22 cellular contexts compared by ENCODE assay signal in the genomic region with DNA sequence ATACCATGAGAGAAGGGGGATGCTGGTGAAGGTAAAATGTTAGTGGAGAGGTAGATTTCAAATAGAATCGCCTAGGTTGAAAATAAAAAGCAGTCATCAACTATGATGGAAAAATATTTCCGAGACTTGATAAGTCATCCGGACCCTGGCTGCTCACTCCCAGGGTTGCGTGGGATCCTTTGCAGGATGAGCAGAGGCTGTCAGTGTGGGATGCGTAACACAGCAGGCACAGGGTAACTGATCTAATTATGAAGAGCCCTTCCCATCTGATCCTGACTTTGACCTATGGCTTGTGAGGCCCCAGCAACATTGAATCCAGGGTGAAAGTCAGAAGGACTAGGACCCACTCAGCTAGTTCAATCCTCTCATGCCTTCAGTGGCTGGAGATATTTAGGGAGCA.
"Had no signal": no experiment of that assay in that cellular context is flagged by ENCODE, and none has a peak within 500 bp of the region (broad histone marks: within the 10 kb centered on the region; RNA-seq: fewer than 3 reads in every experiment).

No MANE protein-coding gene starts in this region.

- H3K36me3 ChIP-seq: stomach, suprapubic skin, thoracic aorta, tibial artery, tibial nerve, transverse colon, upper lobe of left lung, upper lobe of right lung, uterus, vagina had no signal

- H3K27ac ChIP-seq: stomach, suprapubic skin, testis, thoracic aorta, tibial artery, tibial nerve, transverse colon, upper lobe of left lung, upper lobe of right lung, uterus, vagina had no signal

- H3K4me1 ChIP-seq: stomach, suprapubic skin, testis, tibial artery, tibial nerve, transverse colon, upper lobe of left lung, upper lobe of right lung, uterus, vagina had no signal

- H3K9me3 ChIP-seq: testis, thoracic aorta, tibial artery, tibial nerve, transverse colon, upper lobe of left lung, upper lobe of right lung, uterus, vagina had no signal

- H3K27me3 ChIP-seq: stomach, suprapubic skin, testis, tibial artery, tibial nerve, transverse colon, upper lobe of left lung, upper lobe of right lung, uterus, vagina had no signal

- H3K4me3 ChIP-seq: stomach, suprapubic skin, testis, thoracic aorta, tibial artery, tibial nerve, transverse colon, upper lobe of left lung, upper lobe of right lung, uterus, vagina had no signal

- DNase-seq: stimulated activated CD4-positive, alpha-beta T cell treated with anti-CD3 and anti-CD28 coated beads, Interleukin-2, amount 100 ng/mL, for 48 hours; stimulated activated CD4-positive, alpha-beta T cell treated with anti-CD3 and anti-CD28 coated beads, Interleukin-4, amount 100 ng/mL, for 1 hour; stimulated activated CD4-positive, alpha-beta T cell treated with anti-CD3 and anti-CD28 coated beads, Interleukin-4, amount 100 ng/mL, for 24 hours; stimulated activated CD4-positive, alpha-beta T cell treated with anti-CD3 and anti-CD28 coated beads, Interleukin-4, amount 100 ng/mL, for 4 hours; stimulated activated CD8-positive, alpha-beta memory T cell treated with anti-CD3 and anti-CD28 coated beads, Interleukin-4, amount 100 ng/mL, for 48 hours; stimulated activated naive B cell treated with anti-CD40 and anti-IgM and Interleukin-4, amounts not matched to agents 10 μg/mL and 1 μg/mL and 100 μg/mL, for 72 hours; stimulated activated naive CD4-positive, alpha-beta T cell; stimulated activated naive CD4-positive, alpha-beta T cell treated with Interleukin-2 at 50 U/mL for 16 hours; stimulated activated naive CD8-positive, alpha-beta T cell treated with anti-CD3 and anti-CD28 coated beads, Interleukin-15, amount 100 ng/mL, for 72 hours; stimulated activated naive CD8-positive, alpha-beta T cell treated with anti-CD3 and anti-CD28 coated beads, Interleukin-15, Interleukin-2, amounts not matched to agents 100 U/mL and 50 U/mL, for 24 hours; stomach; testis; tibial artery; transverse colon; trophoblast cell; upper lobe of left lung; upper lobe of right lung; uterus had no signal
